Comparison of ENCODE assay signal across 1 cellular context in the genomic region with DNA sequence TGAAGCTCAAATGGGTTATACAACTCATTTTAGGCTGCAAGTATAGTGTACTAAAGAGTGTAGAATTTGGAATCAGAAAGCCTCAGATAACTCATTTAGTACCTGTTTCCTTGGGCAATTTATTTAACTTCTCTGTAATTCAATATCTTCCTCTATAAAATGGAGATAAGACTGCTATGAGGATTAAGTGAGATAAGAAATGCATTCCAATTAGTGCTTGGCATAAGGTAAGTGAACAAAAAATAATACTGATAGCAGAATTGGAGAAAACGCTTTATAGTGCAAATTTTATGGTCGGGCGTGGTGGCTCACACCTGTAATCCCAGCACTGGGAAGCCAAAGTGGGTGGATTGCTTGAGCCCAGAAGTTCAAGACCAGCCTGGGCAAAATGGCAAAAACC.
TF ChIP-seq lines count a peak whose summit lies in the region.

No MANE protein-coding gene starts in this region.

TF ChIP-seq in SK-N-SH treated with all-trans-retinoic acid at 6 μM for 48 hours, 23 proteins besides CTCF, POLR2A, EP300 and RAD21 (continued from another document):
- no peak for TF ChIP-seq GLIS3 (CRISPR knock-in tag; IDR thresholded peaks at IDR 0.05)
- TF ChIP-seq ZC3H10 (CRISPR knock-in tag; IDR thresholded peaks at IDR 0.05): no peak
